In genomic region chr1:11338351-11338809, GRCh38 we compare ENCODE assay signal across 23 cellular contexts.
DNase-seq lines count a peak whose midpoint lies in the region; ATAC-seq and TF ChIP-seq lines count a peak whose summit lies in the region.
"Had no signal": no experiment of that assay in that cellular context is flagged by ENCODE, and none has a peak within 500 bp of the region (broad histone marks: within the 10 kb centered on the region; RNA-seq: fewer than 3 reads in every experiment).

No MANE protein-coding gene starts in this region.

- peaks cover 17% of the 10 kb centered on the region for H3K4me1 Mint-ChIP-seq in activated CD8-positive, alpha-beta T cell treated with anti-CD3 and anti-CD28 coated beads, Interleukin-2, amount 10 ng/mL, durations not matched to agents 7 days and 5 days (ENCODE audit: low read depth)
- H3K4me1 Mint-ChIP-seq in activated CD8-positive, alpha-beta T cell treated with anti-CD3 and anti-CD28 coated beads for 36 hours (ENCODE audit: low read depth), result peaks cover 6% of the 10 kb centered on the region
- H3K4me1 Mint-ChIP-seq in brain, result peaks cover 84% of the 10 kb centered on the region
- H3K4me1 Mint-ChIP-seq in nephron progenitor cell, result peaks cover 83% of the 10 kb centered on the region
- peaks cover 53% of the 10 kb centered on the region for H3K4me1 Mint-ChIP-seq in type B pancreatic cell (ENCODE audit: unreplicated experiment)
- H3K4me1 Mint-ChIP-seq: activated CD4-positive, alpha-beta T cell treated with anti-CD3 and anti-CD28 coated beads for 36 hours had no signal

- CTCF ChIA-PET in activated CD8-positive, alpha-beta T cell treated with anti-CD3 and anti-CD28 coated beads, Interleukin-2, amount 10 ng/mL, durations not matched to agents 7 days and 5 days (lab: Charles Lee), result interaction anchor here (0.9 to 3.4 kb wide), 6 partner anchors 11 to 307 kb away, joined by 4 to 10 read pairs (median 4); no protein-coding TSS in a partner anchor
- CTCF ChIA-PET in activated CD8-positive, alpha-beta T cell treated with anti-CD3 and anti-CD28 coated beads for 36 hours (lab: Charles Lee), result interaction anchor here (0.8 to 1.5 kb wide), 9 partner anchors 8 to 307 kb away, joined by 3 to 7 read pairs (median 4); no protein-coding TSS in a partner anchor

- TF ChIP-seq CTCF in activated CD8-positive, alpha-beta T cell treated with anti-CD3 and anti-CD28 coated beads for 36 hours (IDR thresholded peaks at IDR 0.05), result no peak
- TF ChIP-seq CTCF in brain (conservative IDR thresholded peaks at IDR 0.05), result no peak
- no peak for TF ChIP-seq CTCF in nephron progenitor cell (IDR thresholded peaks at IDR 0.05)
- TF ChIP-seq CTCF in type B pancreatic cell (conservative IDR thresholded peaks at IDR 0.05), result no peak

- no peaks in the 10 kb centered on the region for H3K9me3 Mint-ChIP-seq in activated CD8-positive, alpha-beta T cell treated with anti-CD3 and anti-CD28 coated beads, Interleukin-2, amount 10 ng/mL, durations not matched to agents 7 days and 5 days (ENCODE audit: insufficient read depth)
- H3K9me3 Mint-ChIP-seq in activated CD8-positive, alpha-beta T cell treated with anti-CD3 and anti-CD28 coated beads for 36 hours, result no peaks in the 10 kb centered on the region
- H3K9me3 Mint-ChIP-seq in brain, result no peaks in the 10 kb centered on the region
- H3K9me3 Mint-ChIP-seq in nephron progenitor cell, result no peaks in the 10 kb centered on the region
- H3K9me3 Mint-ChIP-seq in type B pancreatic cell, result no peaks in the 10 kb centered on the region
- H3K9me3 Mint-ChIP-seq: activated T-helper 2 cell treated with anti-CD3 and anti-CD28 coated beads, Interferon-gamma antibody, Interleukin-2, Interleukin-4, amounts not matched to agents 10 μg/mL and 5 μg/mL and 100 μg/mL, durations not matched to agents 14 hours and 24 hours and 36 hours; CD4-positive, alpha-beta T cell; stimulated activated naive CD8-positive, alpha-beta T cell treated with anti-CD3 and anti-CD28 coated beads, Interleukin-15, Interleukin-2, amounts not matched to agents 100 ng/mL and 50 ng/mL, for 24 hours had no signal

- no peaks in the 10 kb centered on the region for H3K36me3 Mint-ChIP-seq in activated CD8-positive, alpha-beta T cell treated with anti-CD3 and anti-CD28 coated beads, Interleukin-2, amount 10 ng/mL, durations not matched to agents 7 days and 5 days (ENCODE audit: low read depth)
- no peaks in the 10 kb centered on the region for H3K36me3 Mint-ChIP-seq in activated CD8-positive, alpha-beta T cell treated with anti-CD3 and anti-CD28 coated beads for 36 hours (ENCODE audit: low read depth)
- H3K36me3 Mint-ChIP-seq in brain, result no peaks in the 10 kb centered on the region
- H3K36me3 Mint-ChIP-seq in nephron progenitor cell (ENCODE audit: low read depth), result no peaks in the 10 kb centered on the region
- H3K36me3 Mint-ChIP-seq in type B pancreatic cell, result no peaks in the 10 kb centered on the region

- no peak for DNase-seq in activated CD8-positive, alpha-beta T cell treated with anti-CD3 and anti-CD28 coated beads, Interleukin-2, amount 10 ng/mL, durations not matched to agents 7 days and 5 days
- no peak for DNase-seq in activated CD8-positive, alpha-beta T cell treated with anti-CD3 and anti-CD28 coated beads for 36 hours
- no peak for DNase-seq in nephron progenitor cell
- no peak for DNase-seq in type B pancreatic cell (ENCODE audit: extremely low spot score, unreplicated experiment)
- no peak for DNase-seq in hippocampal formation (lab: John Stamatoyannopoulos, UW)
- no peak for DNase-seq in NCI-H2107 treated with DMSO at 0.1 percent for 48 hours (lab: John Stamatoyannopoulos, UW; ENCODE audit: unreplicated experiment)
- no peak for DNase-seq in NK-92 treated with Interleukin-12 subunit alpha and Interleukin-12 subunit beta, amount 100 ng/mL, for 24 hours (lab: John Stamatoyannopoulos, UW)
- DNase-seq: activated CD4-positive, alpha-beta T cell treated with anti-CD3 and anti-CD28 coated beads for 36 hours; activated naive CD4-positive, alpha-beta T cell treated with anti-CD3 and anti-CD28 coated beads, Interleukin-2, amount 50 U/mL, for 16 hours; activated T-cell treated with anti-CD3 and anti-CD28 coated beads for 4 hours; amygdala; CD4-positive, alpha-beta T cell; left colon; PC-9; right cardiac atrium; stimulated activated CD8-positive, alpha-beta memory T cell treated with anti-CD3 and anti-CD28 coated beads, Interleukin-4, amount 100 ng/mL, for 48 hours; T-helper 9 cell; testis; uterus had no signal

- peak overlapping the region; percentile 14 for H3K27ac Mint-ChIP-seq in activated CD8-positive, alpha-beta T cell treated with anti-CD3 and anti-CD28 coated beads, Interleukin-2, amount 10 ng/mL, durations not matched to agents 7 days and 5 days
- no peak overlapping the region for H3K27ac Mint-ChIP-seq in activated CD8-positive, alpha-beta T cell treated with anti-CD3 and anti-CD28 coated beads for 36 hours
- H3K27ac Mint-ChIP-seq in brain (peak overlapping the region; percentile 68 to 98 (median 94)), nephron progenitor cell (peak overlapping the region; percentile 84), type B pancreatic cell (peak overlapping the region; percentile 31)
- H3K27ac Mint-ChIP-seq: activated CD4-positive, alpha-beta T cell treated with anti-CD3 and anti-CD28 coated beads for 36 hours; activated T-helper 2 cell treated with anti-CD3 and anti-CD28 coated beads, Interferon-gamma antibody, Interleukin-2, Interleukin-4, amounts not matched to agents 10 μg/mL and 5 μg/mL and 100 μg/mL, durations not matched to agents 14 hours and 24 hours and 36 hours; CD4-positive, alpha-beta T cell; stimulated activated naive CD8-positive, alpha-beta T cell treated with anti-CD3 and anti-CD28 coated beads, Interleukin-15, Interleukin-2, amounts not matched to agents 100 ng/mL and 50 ng/mL, for 24 hours had no signal

- H3K27me3 Mint-ChIP-seq in activated CD8-positive, alpha-beta T cell treated with anti-CD3 and anti-CD28 coated beads, Interleukin-2, amount 10 ng/mL, durations not matched to agents 7 days and 5 days (ENCODE audit: low read depth), result peaks cover 30% of the 10 kb centered on the region
- peaks cover 18% of the 10 kb centered on the region for H3K27me3 Mint-ChIP-seq in activated CD8-positive, alpha-beta T cell treated with anti-CD3 and anti-CD28 coated beads for 36 hours
- no peaks in the 10 kb centered on the region for H3K27me3 Mint-ChIP-seq in brain
- peaks cover 3% of the 10 kb centered on the region for H3K27me3 Mint-ChIP-seq in nephron progenitor cell (ENCODE audit: low read depth, poor library complexity)
- H3K27me3 Mint-ChIP-seq in type B pancreatic cell, result peaks cover 10% of the 10 kb centered on the region

- POLR2A ChIA-PET in activated CD8-positive, alpha-beta T cell treated with anti-CD3 and anti-CD28 coated beads, Interleukin-2, amount 10 ng/mL, durations not matched to agents 7 days and 5 days (lab: Charles Lee), result no interaction called here
- POLR2A ChIA-PET in activated CD8-positive, alpha-beta T cell treated with anti-CD3 and anti-CD28 coated beads for 36 hours (lab: Charles Lee), result no interaction called here

- intact Hi-C loops in activated CD8-positive, alpha-beta T cell treated with anti-CD3 and anti-CD28 coated beads for 36 hours (cut with micrococcal nuclease), result loop anchor here (5.0 kb wide), 1 partner anchor 304 kb away; no protein-coding TSS in a partner anchor

- no peak overlapping the region for H3K4me3 Mint-ChIP-seq in activated CD8-positive, alpha-beta T cell treated with anti-CD3 and anti-CD28 coated beads, Interleukin-2, amount 10 ng/mL, durations not matched to agents 7 days and 5 days
- no peak overlapping the region for H3K4me3 Mint-ChIP-seq in activated CD8-positive, alpha-beta T cell treated with anti-CD3 and anti-CD28 coated beads for 36 hours
- H3K4me3 Mint-ChIP-seq in brain, result peak overlapping the region; percentile 15 to 87 (median 25)
- H3K4me3 Mint-ChIP-seq in nephron progenitor cell, result peak overlapping the region; percentile 39
- H3K4me3 Mint-ChIP-seq in type B pancreatic cell, result peak overlapping the region; percentile 19
- H3K4me3 Mint-ChIP-seq: activated CD4-positive, alpha-beta T cell treated with anti-CD3 and anti-CD28 coated beads for 36 hours; CD4-positive, alpha-beta T cell; stimulated activated naive CD8-positive, alpha-beta T cell treated with anti-CD3 and anti-CD28 coated beads, Interleukin-15, Interleukin-2, amounts not matched to agents 100 ng/mL and 50 ng/mL, for 24 hours had no signal

- no peak for ATAC-seq in activated CD8-positive, alpha-beta T cell treated with anti-CD3 and anti-CD28 coated beads, Interleukin-2, amount 10 ng/mL, durations not matched to agents 7 days and 5 days
- no peak for ATAC-seq in activated CD8-positive, alpha-beta T cell treated with anti-CD3 and anti-CD28 coated beads for 36 hours
- ATAC-seq: activated CD4-positive, alpha-beta T cell treated with anti-CD3 and anti-CD28 coated beads for 36 hours; left colon; right cardiac atrium; Right ventricle myocardium inferior had no signal

Comparison
In these comparisons a context has a peak if more than half of its experiments do, and no peak if none do; other contexts are left out.
1. H3K4me3 Mint-ChIP-seq: peak in brain (5 of 5), nephron progenitor cell (single experiment) and type B pancreatic cell (single experiment); none in activated CD8-positive, alpha-beta T cell treated with anti-CD3 and anti-CD28 coated beads, Interleukin-2, amount 10 ng/mL, durations not matched to agents 7 days and 5 days (single experiment) and activated CD8-positive, alpha-beta T cell treated with anti-CD3 and anti-CD28 coated beads for 36 hours (single experiment).